ENCODE assay signal across 18 cellular contexts in the genomic region with DNA sequence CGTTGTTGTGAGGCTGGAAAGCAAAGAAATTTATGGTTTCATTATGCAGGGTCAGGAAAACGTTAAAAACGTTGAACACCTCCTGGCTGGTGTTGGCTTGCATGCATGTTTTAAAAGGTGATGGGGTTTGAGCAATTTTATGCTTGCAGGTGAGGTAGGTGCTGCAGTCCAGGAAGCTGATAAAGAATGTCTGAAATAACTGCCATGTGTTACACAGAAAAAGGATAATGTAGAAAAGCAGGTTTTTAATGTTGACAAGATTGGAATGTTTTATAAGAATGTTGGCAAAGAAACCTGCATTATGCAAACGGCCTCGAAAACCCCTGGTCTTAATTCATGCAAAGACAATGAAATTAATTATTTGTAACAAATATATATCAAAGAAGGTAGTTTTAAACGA.
"Had no signal": no experiment of that assay in that cellular context is flagged by ENCODE, and none has a peak within 500 bp of the region (broad histone marks: within the 10 kb centered on the region; RNA-seq: fewer than 3 reads in every experiment).

No MANE protein-coding gene starts in this region.

- ATAC-seq: left lobe of liver had no signal

- H3K4me3 Mint-ChIP-seq: activated naive CD4-positive, alpha-beta T cell treated with anti-CD3 and anti-CD28 coated beads, Interleukin-2, amount 50 U/mL, for 24 hours; nephron progenitor cell had no signal

- H3K27me3 Mint-ChIP-seq: activated naive CD4-positive, alpha-beta T cell treated with anti-CD3 and anti-CD28 coated beads, Interleukin-2, amount 50 U/mL, for 24 hours had no signal

- H3K36me3 Mint-ChIP-seq: activated naive CD4-positive, alpha-beta T cell treated with anti-CD3 and anti-CD28 coated beads, Interleukin-2, amount 50 U/mL, for 24 hours had no signal

- H3K4me1 ChIP-seq: ascending aorta, breast epithelium had no signal

- DNase-seq: activated CD8-positive, alpha-beta memory T cell treated with anti-CD3 and anti-CD28 coated beads for 24 hours; activated CD8-positive, alpha-beta memory T cell treated with anti-CD3 and anti-CD28 coated beads, Interleukin-2, amount 50 U/mL, for 48 hours; activated gamma-delta T cell; activated T-cell treated with anti-CD3 and anti-CD28 coated beads, Interleukin-2, amount 50 U/mL, for 48 hours; cerebellar nuclear complex; effector CD8-positive, alpha-beta T cell; nephron progenitor cell; occipital lobe; stimulated activated CD4-positive, alpha-beta T cell treated with anti-CD3 and anti-CD28 coated beads, Interleukin-12 subunit alpha, Interleukin-12 subunit beta, amount 100 ng/mL, for 4 hours; stimulated activated CD4-positive, alpha-beta T cell treated with anti-CD3 and anti-CD28 coated beads, Interleukin-1b, Interleukin-23, amount 100 ng/mL, for 48 hours; stimulated activated CD8-positive, alpha-beta memory T cell treated with anti-CD3 and anti-CD28 coated beads, Interleukin-4, amount 100 ng/mL, for 48 hours; stimulated activated naive CD4-positive, alpha-beta T cell had no signal

- H3K4me1 Mint-ChIP-seq: activated naive CD4-positive, alpha-beta T cell treated with anti-CD3 and anti-CD28 coated beads, Interleukin-2, amount 50 U/mL, for 24 hours; nephron progenitor cell had no signal

- H3K27me3 ChIP-seq: ascending aorta, breast epithelium had no signal

- H3K4me3 ChIP-seq: ascending aorta, breast epithelium had no signal

- H3K27ac Mint-ChIP-seq: activated naive CD4-positive, alpha-beta T cell treated with anti-CD3 and anti-CD28 coated beads, Interleukin-2, amount 50 U/mL, for 24 hours; nephron progenitor cell had no signal

- H3K27ac ChIP-seq: ascending aorta, breast epithelium had no signal

- H3K36me3 ChIP-seq: ascending aorta, breast epithelium had no signal

- H3K9me3 ChIP-seq: ascending aorta had no signal

- FAIRE-seq: endothelial cell of umbilical vein, islet of Langerhans had no signal
